ENCODE assay signal across 16 cellular contexts in the genomic region with DNA sequence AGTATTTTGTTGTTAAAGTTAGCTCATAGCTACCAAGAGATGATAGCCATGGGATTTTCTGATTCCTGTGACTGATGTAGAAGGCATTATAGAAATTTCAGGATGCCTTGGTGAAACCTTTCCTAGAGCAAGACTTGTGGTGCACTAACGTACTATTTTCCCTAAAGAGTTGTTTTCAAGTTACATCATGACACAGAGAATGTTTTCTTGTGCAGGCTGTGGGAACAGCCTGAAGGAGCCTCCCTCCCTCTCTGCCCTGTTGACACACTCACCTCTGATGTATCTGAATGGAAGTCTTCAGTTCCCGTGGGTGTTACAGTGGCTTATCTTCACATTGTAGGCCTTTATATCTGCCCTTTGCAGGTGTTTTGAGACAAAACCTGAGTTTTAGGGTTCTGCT.
"Had no signal": no experiment of that assay in that cellular context is flagged by ENCODE, and none has a peak within 500 bp of the region (broad histone marks: within the 10 kb centered on the region; RNA-seq: fewer than 3 reads in every experiment).

No MANE protein-coding gene starts in this region.

- H3K36me3 ChIP-seq: lower lobe of right lung, right atrium auricular region had no signal

- H3K4me3 ChIP-seq: coronary artery, lower lobe of right lung, right atrium auricular region had no signal

- DNase-seq: activated CD4-positive, alpha-beta T cell treated with anti-CD3 and anti-CD28 coated beads, Interleukin-2, amount 50 U/mL, for 1 hour; activated effector memory CD4-positive, alpha-beta T cell treated with Interleukin-2 at 50 U/mL for 16 hours; anterior cingulate cortex; effector memory CD8-positive, alpha-beta T cell; erythroblast; glutamatergic neuron; immature natural killer cell; left cardiac atrium; lower lobe of right lung; naive thymus-derived CD4-positive, alpha-beta T cell; posterior cingulate gyrus; stimulated activated CD4-positive, alpha-beta T cell treated with anti-CD3 and anti-CD28 coated beads, Interleukin-4, amount 100 ng/mL, for 1 hour; stimulated activated CD8-positive, alpha-beta memory T cell treated with anti-CD3 and anti-CD28 coated beads, Interleukin-4, amount 100 ng/mL, for 48 hours had no signal

- H3K4me1 ChIP-seq: lower lobe of right lung, right atrium auricular region had no signal

- H3K27ac ChIP-seq: coronary artery, lower lobe of right lung, right atrium auricular region had no signal

- H3K27me3 ChIP-seq: right atrium auricular region had no signal

- ATAC-seq: activated naive CD4-positive, alpha-beta T cell treated with anti-CD3 and anti-CD28 coated beads, Interleukin-2, amount 50 U/mL, for 72 hours; effector memory CD8-positive, alpha-beta T cell; left cardiac atrium; lower lobe of right lung; naive thymus-derived CD4-positive, alpha-beta T cell had no signal
